ENCODE assay signal across 9 cellular contexts in the genomic region with DNA sequence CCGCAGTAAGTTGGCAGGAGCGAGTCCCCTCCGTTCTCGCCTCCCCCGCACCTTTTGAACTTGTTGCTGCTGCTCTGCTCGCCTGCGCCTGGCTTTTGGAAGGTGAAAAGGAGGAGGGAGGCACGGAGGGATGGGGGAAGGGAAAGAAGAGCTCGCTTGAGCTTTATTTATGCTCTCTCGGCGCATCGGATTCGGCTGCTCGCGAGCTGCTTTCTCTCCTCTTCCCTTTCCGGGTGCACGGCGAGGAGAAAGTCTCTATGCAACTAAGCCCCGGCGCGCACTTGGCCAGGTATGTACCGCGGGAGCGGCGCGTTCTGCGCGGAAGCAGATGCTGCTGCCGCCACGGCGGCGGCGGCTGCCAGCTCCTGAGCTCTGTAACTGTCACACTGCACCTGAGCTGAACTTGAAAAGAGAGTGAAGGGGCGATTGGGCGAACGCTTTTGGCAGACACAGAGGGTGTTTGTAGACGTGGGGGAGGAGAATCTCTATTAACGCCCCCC. TPM values are rescaled to one million over a fixed set of nuclear protein-coding genes. Genes with fewer than 3 reads are reported as not detected.
DNase-seq lines count a peak whose midpoint lies in the region; ATAC-seq and TF ChIP-seq lines count a peak whose summit lies in the region.
"Had no signal": no experiment of that assay in that cellular context is flagged by ENCODE, and none has a peak within 500 bp of the region (broad histone marks: within the 10 kb centered on the region; RNA-seq: fewer than 3 reads in every experiment).

No MANE protein-coding gene starts in this region.

- H3K9me3 ChIP-seq in HUES64 (ENCODE audit: insufficient read depth, low read depth, low read length): no peaks in the 10 kb centered on the region
- H3K9me3 ChIP-seq in WERI-Rb-1 (ENCODE audit: severe bottlenecking): no peaks in the 10 kb centered on the region
- H3K9me3 ChIP-seq in trophoblast cell (ENCODE audit: insufficient read depth, low read depth, low read length): peaks cover 7% of the 10 kb centered on the region

- H2AFZ ChIP-seq in trophoblast cell (ENCODE audit: insufficient read depth, low read length, poor library complexity): peak overlapping the region; percentile 63

- H3K27me3 ChIP-seq in HUES64 (ENCODE audit: insufficient read depth, low read length) (peaks cover 19% of the 10 kb centered on the region), WERI-Rb-1 (ENCODE audit: insufficient read depth, low read depth, severe bottlenecking) (no peaks in the 10 kb centered on the region), trophoblast cell (ENCODE audit: insufficient read depth, low read length) (peaks cover 11% of the 10 kb centered on the region)

- no peaks in the 10 kb centered on the region for H3K36me3 ChIP-seq in HUES64 (ENCODE audit: insufficient read depth, low read length)
- H3K36me3 ChIP-seq in WERI-Rb-1: no peaks in the 10 kb centered on the region
- H3K36me3 ChIP-seq in trophoblast cell (ENCODE audit: control insufficient read depth in 1 of 2, insufficient read depth in 2 of 2, low read length in 2 of 2): no peaks in the 10 kb centered on the region

- no peak overlapping the region for H3K18ac ChIP-seq in trophoblast cell (ENCODE audit: low read length)

- intact Hi-C loops in head of caudate nucleus (cut with DNase I): no loop called here

- H3K14ac ChIP-seq in trophoblast cell (ENCODE audit: low read length): no peak overlapping the region

- H3K79me2 ChIP-seq in trophoblast cell (ENCODE audit: control insufficient read depth, insufficient read depth, low read length, poor library complexity): no peaks in the 10 kb centered on the region

- peak overlapping the region; percentile 73 for H3K4me2 ChIP-seq in trophoblast cell (ENCODE audit: low read length)

- peak overlapping the region; percentile 32 for H4K8ac ChIP-seq in trophoblast cell (ENCODE audit: low read depth, low read length)

- H3K23ac ChIP-seq in trophoblast cell (ENCODE audit: low read length): no peak overlapping the region

- H3K79me1 ChIP-seq in trophoblast cell (ENCODE audit: low read length): no peaks in the 10 kb centered on the region

- H4K91ac ChIP-seq in trophoblast cell (ENCODE audit: low read depth, low read length): no peak overlapping the region

- WGBS in HUES64: under 1% methylated on average over 33 of the region's 38 CpGs
- no CpG with 5 or more reads among the region's 38 CpGs for WGBS in trophoblast cell (ENCODE audit: extremely low coverage, insufficient coverage, insufficient read length)

- no peak overlapping the region for H2AK5ac ChIP-seq in trophoblast cell (ENCODE audit: low read length)

- H4K12ac ChIP-seq in trophoblast cell (ENCODE audit: low read depth, low read length): no peak overlapping the region

- no peak overlapping the region for H3K4ac ChIP-seq in trophoblast cell (ENCODE audit: low read depth, low read length)

- H3K9ac ChIP-seq in HUES64 (ENCODE audit: low read depth, low read length): peak overlapping the region; percentile 37; the same call in 1 of the 2 replicates
- H3K9ac ChIP-seq in trophoblast cell (ENCODE audit: low read length): no peak overlapping the region

- no peak for TF ChIP-seq CTCF in WERI-Rb-1 (IDR thresholded peaks at IDR 0.05; ENCODE audit: low read depth, low read length)

- peak; percentile 35 for TF ChIP-seq POLR2A in GM10847 (IDR thresholded peaks at IDR 0.05; ENCODE audit: extremely low read depth, insufficient read length)

- no peak overlapping the region for H2BK12ac ChIP-seq in trophoblast cell (ENCODE audit: low read length)

- H3K4me3 ChIP-seq in HUES64 (ENCODE audit: low read length) (peak overlapping the region; percentile 55), WERI-Rb-1 (ENCODE audit: low read depth, low read length) (peak overlapping the region; percentile 70), trophoblast cell (ENCODE audit: low read depth, low read length) (peak overlapping the region; percentile 72)

- H2BK120ac ChIP-seq in trophoblast cell (ENCODE audit: insufficient read depth, low read length, poor library complexity): no peak overlapping the region

- H3K4me1 ChIP-seq in HUES64 (ENCODE audit: insufficient read depth, low read length): peaks cover 16% of the 10 kb centered on the region; the same call in 1 of the 2 replicates
- peaks cover 3 to 5% of the 10 kb centered on the region in 2 experiments for H3K4me1 ChIP-seq in trophoblast cell (ENCODE audit: control insufficient read depth in 1 of 2, insufficient read depth in 2 of 2, low read length in 2 of 2)

- peak; percentile 61 for DNase-seq in WERI-Rb-1
- DNase-seq in head of caudate nucleus: peak; percentile 25 to 89 (median 72)
- DNase-seq in trophoblast cell: peak in 1 of 2 donors; percentile 23
- no peak for DNase-seq in A172 (ENCODE audit: low spot score)
- no peak for DNase-seq in NOMO-1 (lab: John Stamatoyannopoulos, UW; ENCODE audit: unreplicated experiment in 2 of 2)

- H3K27ac ChIP-seq in HUES64 (ENCODE audit: low read depth, low read length) (no peak overlapping the region; the same call in 1 of the 2 replicates), WERI-Rb-1 (no peak overlapping the region; the same call in 1 of the 2 replicates), trophoblast cell (ENCODE audit: low read depth, low read length) (no peak overlapping the region)
- H3K27ac ChIP-seq: VCaP had no signal

- ATAC-seq in GM21526 (IDR thresholded peaks at IDR 0.05; ENCODE audit: low FRiP score, unreplicated experiment): peak; percentile 72

- no peak overlapping the region for H2BK5ac ChIP-seq in trophoblast cell (ENCODE audit: low read depth, low read length, poor library complexity)

RNA-seq across cellular contexts. Expression of gene KCND2, which starts 0.6 kb away (rescaled TPM):
- 3.9 TPM for polyA plus RNA-seq in HUES64 (2013, experiment 1 of 2)
- polyA plus RNA-seq in HUES64 (2013, experiment 2 of 2): 4.1 TPM
- 0.05 and 0.06 TPM in 2 replicates for polyA plus RNA-seq in trophoblast cell (2013)
- 0.02 and 0.53 TPM in 2 replicates for total RNA-seq in A172 (2014; rRNA removed; shearing (Covaris generic))

Comparison
In these comparisons a context has a peak if more than half of its experiments do, and no peak if none do; other contexts are left out.
1. DNase-seq: peak in WERI-Rb-1 (single experiment) and head of caudate nucleus (42 of 42); none in A172 (single experiment) and NOMO-1 (0 of 2).
2. Peak in every context shown above with its lines, with median percentiles within 50 percentile points of each other: H3K4me3 ChIP-seq.